Comparison of ENCODE assay signal across 26 cellular contexts in genomic region chr10:86944907-86945306, GRCh38. TPM values are rescaled to one million over a fixed set of nuclear protein-coding genes. Genes with fewer than 3 reads are reported as not detected.
DNase-seq lines count a peak whose midpoint lies in the region; ATAC-seq and TF ChIP-seq lines count a peak whose summit lies in the region.
"Had no signal": no experiment of that assay in that cellular context is flagged by ENCODE, and none has a peak within 500 bp of the region (broad histone marks: within the 10 kb centered on the region; RNA-seq: fewer than 3 reads in every experiment).

No MANE protein-coding gene starts in this region.

- no peaks in the 10 kb centered on the region for H3K79me2 ChIP-seq in mesendoderm (ENCODE audit: control insufficient read depth, insufficient read depth, low read length)

- no peak overlapping the region for H3K4ac ChIP-seq in mesendoderm (ENCODE audit: low read depth, low read length)

- no peak overlapping the region for H2AK5ac ChIP-seq in mesendoderm (ENCODE audit: low read length)

- no CpG with 5 or more reads among the region's 3 CpGs for WGBS in mesendoderm (ENCODE audit: extremely low coverage, insufficient coverage, low lambda C conversion rate)

- no peak overlapping the region for H4K5ac ChIP-seq in mesendoderm (ENCODE audit: low read length)

- intact Hi-C loops in natural killer cell (cut with micrococcal nuclease), result no loop called here

- ATAC-seq in activated naive CD8-positive, alpha-beta T cell treated with anti-CD3 and anti-CD28 coated beads, Interleukin-2, amount 10 ng/mL, durations not matched to agents 7 days and 5 days (ENCODE audit: low read depth), result no peak
- no peak for ATAC-seq in natural killer cell
- ATAC-seq: naive thymus-derived CD8-positive, alpha-beta T cell; stimulated activated memory B cell treated with anti-CD40 and anti-IgM and Interleukin-4, amounts not matched to agents 10 μg/mL and 1 μg/mL and 100 μg/mL, for 72 hours had no signal

- peak overlapping the region; percentile 5 for H3K4me3 ChIP-seq in adipocyte (ENCODE audit: low read length)
- no peak overlapping the region for H3K4me3 ChIP-seq in mesendoderm (ENCODE audit: low read length)
- H3K4me3 ChIP-seq: left lung had no signal

- H3K9me3 ChIP-seq in adipocyte (ENCODE audit: control insufficient read depth, low read length), result no peaks in the 10 kb centered on the region
- H3K9me3 ChIP-seq: left lung had no signal

- no peak overlapping the region for H4K8ac ChIP-seq in mesendoderm (ENCODE audit: low read depth, low read length)

- POLR2A ChIA-PET in activated naive CD8-positive, alpha-beta T cell treated with anti-CD3 and anti-CD28 coated beads, Interleukin-2, amount 10 ng/mL, durations not matched to agents 7 days and 5 days (lab: Charles Lee), result no interaction called here

- H3K79me1 ChIP-seq in mesendoderm (ENCODE audit: low read length), result no peaks in the 10 kb centered on the region

- no peak overlapping the region for H3K18ac ChIP-seq in mesendoderm (ENCODE audit: low read length)

- H3K4me2 ChIP-seq in mesendoderm (ENCODE audit: low read length), result no peak overlapping the region

- H3K27me3 Mint-ChIP-seq in activated naive CD8-positive, alpha-beta T cell treated with anti-CD3 and anti-CD28 coated beads, Interleukin-2, amount 10 ng/mL, durations not matched to agents 7 days and 5 days, result peaks cover 5% of the 10 kb centered on the region
- H3K27me3 Mint-ChIP-seq in activated naive CD8-positive, alpha-beta T cell treated with anti-CD3 and anti-CD28 coated beads for 36 hours, result no peaks in the 10 kb centered on the region
- H3K27me3 Mint-ChIP-seq in type B pancreatic cell (peaks cover 4% of the 10 kb centered on the region), natural killer cell (ENCODE audit: low read depth in 2 of 2) (peaks cover 0 to 7% of the 10 kb centered on the region in 2 donors)
- H3K27me3 Mint-ChIP-seq: activated naive CD4-positive, alpha-beta T cell treated with anti-CD3 and anti-CD28 coated beads, Interleukin-2, amount 50 U/mL, for 24 hours; naive thymus-derived CD8-positive, alpha-beta T cell had no signal

- no peak overlapping the region for H2BK120ac ChIP-seq in mesendoderm (ENCODE audit: low read depth, low read length)

- no peaks in the 10 kb centered on the region for H3K36me3 ChIP-seq in adipocyte (ENCODE audit: control insufficient read depth, insufficient read depth, low read length, severe bottlenecking)
- no peaks in the 10 kb centered on the region for H3K36me3 ChIP-seq in mesendoderm (ENCODE audit: control insufficient read depth, insufficient read depth, low read length)

- H3K4me1 ChIP-seq in adipocyte (ENCODE audit: control insufficient read depth, insufficient read depth, low read length) (peaks cover 22% of the 10 kb centered on the region), mesendoderm (ENCODE audit: control insufficient read depth, low read depth, low read length) (no peaks in the 10 kb centered on the region)
- H3K4me1 ChIP-seq: left lung had no signal

- H2BK5ac ChIP-seq in mesendoderm (ENCODE audit: low read length), result no peak overlapping the region

- H3K27me3 ChIP-seq in adipocyte (replicated peaks; ENCODE audit: control insufficient read depth, insufficient read depth, low read length) (no peaks in the 10 kb centered on the region), mesendoderm (ENCODE audit: insufficient read depth, low read length, poor library complexity) (no peaks in the 10 kb centered on the region)

- H3K4me3 Mint-ChIP-seq in activated naive CD8-positive, alpha-beta T cell treated with anti-CD3 and anti-CD28 coated beads, Interleukin-2, amount 10 ng/mL, durations not matched to agents 7 days and 5 days, result no peak overlapping the region
- no peak overlapping the region for H3K4me3 Mint-ChIP-seq in activated naive CD8-positive, alpha-beta T cell treated with anti-CD3 and anti-CD28 coated beads for 36 hours
- H3K4me3 Mint-ChIP-seq in type B pancreatic cell (peak overlapping the region; percentile 30), natural killer cell (no peak overlapping the region)
- H3K4me3 Mint-ChIP-seq: activated CD4-positive, alpha-beta T cell treated with anti-CD3 and anti-CD28 coated beads, Interleukin-2, amount 10 ng/mL, durations not matched to agents 24 days and 14 days; activated naive CD4-positive, alpha-beta T cell treated with anti-CD3 and anti-CD28 coated beads, Interleukin-2, amount 50 U/mL, for 24 hours; activated T-helper 1 cell treated with anti-CD3 and anti-CD28 coated beads, Interleukin-12 subunit alpha, Interleukin-12 subunit beta, Interleukin-2, Interleukin-4 antibody, amounts not matched to agents 30 ng/mL and 10 ng/mL and 1 ng/mL, durations not matched to agents 14 hours and 24 hours and 36 hours; CD4-positive, alpha-beta memory T cell; IgD-negative memory B cell; immature natural killer cell; naive thymus-derived CD8-positive, alpha-beta T cell; stimulated activated memory B cell treated with anti-CD40 and anti-IgM and Interleukin-4, amounts not matched to agents 10 μg/mL and 1 μg/mL and 100 μg/mL, for 72 hours had no signal

- TF ChIP-seq CTCF in type B pancreatic cell (conservative IDR thresholded peaks at IDR 0.05) (no peak), natural killer cell (IDR thresholded peaks at IDR 0.05) (no peak)

- H3K27ac Mint-ChIP-seq in activated naive CD8-positive, alpha-beta T cell treated with anti-CD3 and anti-CD28 coated beads, Interleukin-2, amount 10 ng/mL, durations not matched to agents 7 days and 5 days, result peak overlapping the region; percentile 30
- no peak overlapping the region for H3K27ac Mint-ChIP-seq in activated naive CD8-positive, alpha-beta T cell treated with anti-CD3 and anti-CD28 coated beads for 36 hours
- peak overlapping the region; percentile 71 for H3K27ac Mint-ChIP-seq in type B pancreatic cell
- H3K27ac Mint-ChIP-seq in natural killer cell, result no peak overlapping the region
- H3K27ac Mint-ChIP-seq: activated CD4-positive, alpha-beta T cell treated with anti-CD3 and anti-CD28 coated beads, Interleukin-2, amount 10 ng/mL, durations not matched to agents 24 days and 14 days; activated naive CD4-positive, alpha-beta T cell treated with anti-CD3 and anti-CD28 coated beads, Interleukin-2, amount 50 U/mL, for 24 hours; activated T-helper 1 cell treated with anti-CD3 and anti-CD28 coated beads, Interleukin-12 subunit alpha, Interleukin-12 subunit beta, Interleukin-2, Interleukin-4 antibody, amounts not matched to agents 30 ng/mL and 10 ng/mL and 1 ng/mL, durations not matched to agents 14 hours and 24 hours and 36 hours; immature natural killer cell; stimulated activated memory B cell treated with anti-CD40 and anti-IgM and Interleukin-4, amounts not matched to agents 10 μg/mL and 1 μg/mL and 100 μg/mL, for 72 hours had no signal

- peak overlapping the region; percentile 10 for H3K56ac ChIP-seq in mesendoderm (ENCODE audit: low read length)

- no peak for DNase-seq in activated naive CD8-positive, alpha-beta T cell treated with anti-CD3 and anti-CD28 coated beads, Interleukin-2, amount 10 ng/mL, durations not matched to agents 7 days and 5 days
- no peak for DNase-seq in activated naive CD8-positive, alpha-beta T cell treated with anti-CD3 and anti-CD28 coated beads for 36 hours
- DNase-seq in adipocyte (ENCODE audit: low read depth), result no peak
- no peak for DNase-seq in mesendoderm
- DNase-seq in type B pancreatic cell (ENCODE audit: extremely low spot score, unreplicated experiment), result peak; percentile 24
- no peak for DNase-seq in medulla oblongata (ENCODE audit: extremely low spot score)
- DNase-seq in SKM-1 (lab: John Stamatoyannopoulos, UW; ENCODE audit: unreplicated experiment), result no peak
- DNase-seq in natural killer cell, result no peak
- DNase-seq: activated CD4-positive, alpha-beta T cell treated with anti-CD3 and anti-CD28 coated beads, Interleukin-2, amount 10 ng/mL, durations not matched to agents 24 days and 14 days; CD4-positive, alpha-beta memory T cell; effector memory CD4-positive, alpha-beta T cell; erythroblast; immature natural killer cell; left lung; naive thymus-derived CD8-positive, alpha-beta T cell; NCI-H1436 treated with DMSO at 0.1 percent for 48 hours; NCI-H2081 treated with DMSO at 0.1 percent for 48 hours; NCI-H526 treated with DMSO at 0.1 percent for 48 hours; T1000 had no signal

- peaks cover 9% of the 10 kb centered on the region for H3K4me1 Mint-ChIP-seq in activated naive CD8-positive, alpha-beta T cell treated with anti-CD3 and anti-CD28 coated beads, Interleukin-2, amount 10 ng/mL, durations not matched to agents 7 days and 5 days
- H3K4me1 Mint-ChIP-seq in activated naive CD8-positive, alpha-beta T cell treated with anti-CD3 and anti-CD28 coated beads for 36 hours, result peaks cover 8% of the 10 kb centered on the region
- H3K4me1 Mint-ChIP-seq in type B pancreatic cell (ENCODE audit: unreplicated experiment) (peaks cover 19% of the 10 kb centered on the region), natural killer cell (no peaks in the 10 kb centered on the region)
- H3K4me1 Mint-ChIP-seq: activated CD4-positive, alpha-beta T cell treated with anti-CD3 and anti-CD28 coated beads, Interleukin-2, amount 10 ng/mL, durations not matched to agents 24 days and 14 days; IgD-negative memory B cell; stimulated activated memory B cell treated with anti-CD40 and anti-IgM and Interleukin-4, amounts not matched to agents 10 μg/mL and 1 μg/mL and 100 μg/mL, for 72 hours had no signal

- H3K23ac ChIP-seq in mesendoderm (ENCODE audit: low read length), result no peak overlapping the region

- no peak overlapping the region for H3K27ac ChIP-seq in mesendoderm (ENCODE audit: low read depth, low read length)
- H3K27ac ChIP-seq: left lung, VCaP had no signal

- H2BK15ac ChIP-seq in mesendoderm (replicated peaks; ENCODE audit: low read depth), result no peak overlapping the region

- H3K9ac ChIP-seq in adipocyte (ENCODE audit: low read length), result peak overlapping the region; percentile 53
- H3K9ac ChIP-seq in mesendoderm (ENCODE audit: low read length), result no peak overlapping the region

- H3K36me3 Mint-ChIP-seq in activated naive CD8-positive, alpha-beta T cell treated with anti-CD3 and anti-CD28 coated beads, Interleukin-2, amount 10 ng/mL, durations not matched to agents 7 days and 5 days, result no peaks in the 10 kb centered on the region
- no peaks in the 10 kb centered on the region for H3K36me3 Mint-ChIP-seq in activated naive CD8-positive, alpha-beta T cell treated with anti-CD3 and anti-CD28 coated beads for 36 hours
- H3K36me3 Mint-ChIP-seq in type B pancreatic cell, result no peaks in the 10 kb centered on the region
- no peaks in the 10 kb centered on the region for H3K36me3 Mint-ChIP-seq in natural killer cell
- H3K36me3 Mint-ChIP-seq: IgD-negative memory B cell; immature natural killer cell; stimulated activated memory B cell treated with anti-CD40 and anti-IgM and Interleukin-4, amounts not matched to agents 10 μg/mL and 1 μg/mL and 100 μg/mL, for 72 hours had no signal

- no peaks in the 10 kb centered on the region for H3K9me3 Mint-ChIP-seq in activated naive CD8-positive, alpha-beta T cell treated with anti-CD3 and anti-CD28 coated beads, Interleukin-2, amount 10 ng/mL, durations not matched to agents 7 days and 5 days
- no peaks in the 10 kb centered on the region for H3K9me3 Mint-ChIP-seq in activated naive CD8-positive, alpha-beta T cell treated with anti-CD3 and anti-CD28 coated beads for 36 hours
- H3K9me3 Mint-ChIP-seq in type B pancreatic cell, result no peaks in the 10 kb centered on the region
- no peaks in the 10 kb centered on the region for H3K9me3 Mint-ChIP-seq in natural killer cell
- H3K9me3 Mint-ChIP-seq: activated CD4-positive, alpha-beta T cell treated with anti-CD3 and anti-CD28 coated beads, Interleukin-2, amount 10 ng/mL, durations not matched to agents 24 days and 14 days; activated T-helper 1 cell treated with anti-CD3 and anti-CD28 coated beads, Interleukin-12 subunit alpha, Interleukin-12 subunit beta, Interleukin-2, Interleukin-4 antibody, amounts not matched to agents 30 ng/mL and 10 ng/mL and 1 ng/mL, durations not matched to agents 14 hours and 24 hours and 36 hours; immature natural killer cell; stimulated activated memory B cell treated with anti-CD40 and anti-IgM and Interleukin-4, amounts not matched to agents 10 μg/mL and 1 μg/mL and 100 μg/mL, for 72 hours had no signal

RNA-seq across cellular contexts. Expression of gene MMRN2, which starts 12.5 kb away (rescaled TPM):
- total RNA-seq in activated naive CD8-positive, alpha-beta T cell treated with anti-CD3 and anti-CD28 coated beads, Interleukin-2, amount 10 ng/mL, durations not matched to agents 7 days and 5 days, result not detected
- not detected for total RNA-seq in activated naive CD8-positive, alpha-beta T cell treated with anti-CD3 and anti-CD28 coated beads for 36 hours
- 0.46 TPM for polyA plus RNA-seq in mesendoderm (2013, experiment 1 of 2)
- polyA plus RNA-seq in mesendoderm (2013, experiment 2 of 2), result 0.29 TPM
- total RNA-seq in type B pancreatic cell (ENCODE audit: low replicate concordance), result 4.0 and 5.5 TPM in 2 replicates
- total RNA-seq in natural killer cell, result 1 to 10 TPM in 1 of 3 donors, not detected in 2; 1.3 TPM
- total RNA-seq: A673; activated CD4-positive, alpha-beta T cell treated with anti-CD3 and anti-CD28 coated beads, Interleukin-2, amount 10 ng/mL, durations not matched to agents 24 days and 14 days; activated T-helper 1 cell treated with anti-CD3 and anti-CD28 coated beads, Interleukin-12 subunit alpha, Interleukin-12 subunit beta, Interleukin-2, Interleukin-4 antibody, amounts not matched to agents 30 ng/mL and 10 ng/mL and 1 ng/mL, durations not matched to agents 14 hours and 24 hours and 36 hours had no signal
- polyA plus RNA-seq: IgD-negative memory B cell, immature natural killer cell had no signal

RNA-seq across cellular contexts. Expression of gene SNCG, which starts 13.5 kb away (rescaled TPM):
- not detected for total RNA-seq in activated naive CD8-positive, alpha-beta T cell treated with anti-CD3 and anti-CD28 coated beads, Interleukin-2, amount 10 ng/mL, durations not matched to agents 7 days and 5 days
- not detected for total RNA-seq in activated naive CD8-positive, alpha-beta T cell treated with anti-CD3 and anti-CD28 coated beads for 36 hours
- polyA plus RNA-seq in mesendoderm (2013, experiment 1 of 2), result 2.8 TPM
- polyA plus RNA-seq in mesendoderm (2013, experiment 2 of 2), result 3.3 TPM
- total RNA-seq in type B pancreatic cell (ENCODE audit: low replicate concordance) (60.4 and 77.6 TPM in 2 replicates), natural killer cell (not detected)
- total RNA-seq: A673; CD4-positive, alpha-beta memory T cell; mononuclear cell had no signal
- polyA plus RNA-seq: CD4-positive, alpha-beta memory T cell; IgD-negative memory B cell; immature natural killer cell; naive thymus-derived CD8-positive, alpha-beta T cell had no signal

RNA-seq across cellular contexts. Expression of gene ADIRF, which starts 23.4 kb away (rescaled TPM):
- total RNA-seq in activated naive CD8-positive, alpha-beta T cell treated with anti-CD3 and anti-CD28 coated beads, Interleukin-2, amount 10 ng/mL, durations not matched to agents 7 days and 5 days, result not detected
- not detected for total RNA-seq in activated naive CD8-positive, alpha-beta T cell treated with anti-CD3 and anti-CD28 coated beads for 36 hours
- 0.06 TPM for polyA plus RNA-seq in mesendoderm (2013, experiment 1 of 2)
- 0.17 TPM for polyA plus RNA-seq in mesendoderm (2013, experiment 2 of 2)
- total RNA-seq in type B pancreatic cell (ENCODE audit: low replicate concordance), result 1.5 TPM in 1 of 2 replicates, not detected in the other
- not detected for total RNA-seq in natural killer cell
- total RNA-seq: A673; activated CD4-positive, alpha-beta T cell treated with anti-CD3 and anti-CD28 coated beads, Interleukin-2, amount 10 ng/mL, durations not matched to agents 24 days and 14 days; activated T-helper 1 cell treated with anti-CD3 and anti-CD28 coated beads, Interleukin-12 subunit alpha, Interleukin-12 subunit beta, Interleukin-2, Interleukin-4 antibody, amounts not matched to agents 30 ng/mL and 10 ng/mL and 1 ng/mL, durations not matched to agents 14 hours and 24 hours and 36 hours; CD4-positive, alpha-beta memory T cell; mononuclear cell; naive thymus-derived CD8-positive, alpha-beta T cell had no signal
- polyA plus RNA-seq: IgD-negative memory B cell; immature natural killer cell; naive thymus-derived CD8-positive, alpha-beta T cell had no signal

Comparison
In these comparisons a context has a peak if more than half of its experiments do, and no peak if none do; other contexts are left out.
1. H3K27ac Mint-ChIP-seq: peak in activated naive CD8-positive, alpha-beta T cell treated with anti-CD3 and anti-CD28 coated beads, Interleukin-2, amount 10 ng/mL, durations not matched to agents 7 days and 5 days (single experiment) and type B pancreatic cell (single experiment); none in activated naive CD8-positive, alpha-beta T cell treated with anti-CD3 and anti-CD28 coated beads for 36 hours (single experiment) and natural killer cell (0 of 2).
2. RNA of gene SNCG, which starts 13.5 kb away (total RNA-seq): 60.4 to 77.6 TPM in type B pancreatic cell; not detected in activated naive CD8-positive, alpha-beta T cell treated with anti-CD3 and anti-CD28 coated beads for 36 hours, not detected in activated naive CD8-positive, alpha-beta T cell treated with anti-CD3 and anti-CD28 coated beads, Interleukin-2, amount 10 ng/mL, durations not matched to agents 7 days and 5 days and not detected in natural killer cell; every median in the first group is over 10 times any median in the second.